ENCODE assay signal across 8 cellular contexts in the genomic region with DNA sequence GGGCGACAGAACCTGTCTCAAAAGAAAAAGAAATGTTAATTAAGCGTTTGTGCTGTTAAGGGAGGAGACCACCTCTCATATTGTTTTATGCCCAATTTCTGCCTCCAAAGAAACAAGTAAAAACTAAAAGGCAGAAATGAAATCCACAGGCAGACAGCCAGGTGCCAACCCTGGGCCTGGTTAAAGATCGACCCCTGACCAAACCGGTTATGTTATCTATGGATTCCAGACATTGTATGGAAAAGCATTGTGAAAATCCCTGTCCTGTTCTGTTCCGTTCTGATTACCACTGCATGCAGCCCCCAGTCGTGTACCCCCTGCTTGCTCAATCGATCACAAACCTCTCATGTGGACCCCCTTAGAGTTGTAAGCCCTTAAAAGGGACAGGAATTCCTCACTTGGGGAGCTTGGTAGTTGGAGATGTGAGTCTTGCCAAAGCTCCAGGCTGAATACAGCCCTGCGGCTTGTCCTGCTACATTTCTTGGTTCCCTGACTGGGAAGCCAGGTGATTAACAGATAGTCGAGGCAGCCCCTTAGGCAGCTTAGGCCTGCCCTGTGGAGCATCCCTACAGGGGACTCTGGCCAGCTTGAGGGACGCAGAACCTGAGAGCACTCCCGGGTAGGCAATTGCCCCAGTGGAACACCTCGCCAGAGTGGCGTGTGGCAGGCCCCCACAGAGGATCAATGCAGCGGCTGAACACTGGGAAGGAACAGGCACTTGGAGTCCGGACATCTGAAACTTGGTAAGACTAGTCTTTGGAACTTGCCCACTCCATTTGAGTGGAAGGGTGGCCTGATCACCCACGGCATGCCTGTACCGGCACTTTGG. TPM values are rescaled to one million over a fixed set of nuclear protein-coding genes. Genes with fewer than 3 reads are reported as not detected.
DNase-seq lines count a peak whose midpoint lies in the region; ATAC-seq and TF ChIP-seq lines count a peak whose summit lies in the region.

No MANE protein-coding gene starts in this region.

- no peaks in the 10 kb centered on the region for H3K9me3 Mint-ChIP-seq in chondrocyte (ENCODE audit: low read depth)
- no peaks in the 10 kb centered on the region for H3K9me3 Mint-ChIP-seq in natural killer cell treated with Interleukin-12 subunit alpha and Interleukin-12 subunit beta and Interleukin-15 and Interleukin-18, amount 100 ng/mL, for 72 hours

- in situ Hi-C loops in KBM-7 (cut with MboI; ENCODE audit: low pct_unique_long_range_greater_than_20kb, low sequenced_read_pairs): no loop called here

- H3K4me3 Mint-ChIP-seq in chondrocyte (ENCODE audit: unreplicated experiment): peak overlapping the region; percentile 94
- peak overlapping the region; percentile 97 for H3K4me3 Mint-ChIP-seq in natural killer cell treated with Interleukin-12 subunit alpha and Interleukin-12 subunit beta and Interleukin-15 and Interleukin-18, amount 100 ng/mL, for 72 hours

- no peaks in the 10 kb centered on the region; the same call in 1 of the 2 replicates for H3K9me3 ChIP-seq in AG04450 (ENCODE audit: control insufficient read depth, insufficient read depth, low read length)

- peak overlapping the region; percentile 37 for H3K4me3 ChIP-seq in AG04450 (ENCODE audit: low read depth, low read length)
- peak overlapping the region; percentile 90 for H3K4me3 ChIP-seq in Jurkat, Clone E6-1 (ENCODE audit: low read length)

- peaks cover 3% of the 10 kb centered on the region for H3K36me3 Mint-ChIP-seq in chondrocyte (ENCODE audit: low read depth)
- peaks cover 10% of the 10 kb centered on the region for H3K36me3 Mint-ChIP-seq in natural killer cell treated with Interleukin-12 subunit alpha and Interleukin-12 subunit beta and Interleukin-15 and Interleukin-18, amount 100 ng/mL, for 72 hours

- H3K27me3 ChIP-seq in AG04450 (ENCODE audit: control insufficient read depth, insufficient read depth, low read length): no peaks in the 10 kb centered on the region

- POLR2A ChIA-PET in AG04450 (lab: Yijun Ruan, JAX): interaction anchor here (0.6 to 1.1 kb wide), 4 partner anchors 11 to 46 kb away, joined by 3 to 8 read pairs (median 5); a partner anchor contains a TSS

- DNase-seq in AG04450 (ENCODE audit: low read depth, low spot score) (no peak), chondrocyte (ENCODE audit: low spot score) (no peak), pons (ENCODE audit: low spot score) (no peak), KBM-7 (no peak), cerebellum (ENCODE audit: low spot score) (no peak)
- no peak for DNase-seq in Jurkat, Clone E6-1 (ENCODE audit: low read depth, low spot score)
- no peak for DNase-seq in natural killer cell treated with Interleukin-12 subunit alpha and Interleukin-12 subunit beta and Interleukin-15 and Interleukin-18, amount 100 ng/mL, for 72 hours (ENCODE audit: low spot score)

- no peaks in the 10 kb centered on the region for H3K27me3 Mint-ChIP-seq in chondrocyte (ENCODE audit: low read depth)
- H3K27me3 Mint-ChIP-seq in natural killer cell treated with Interleukin-12 subunit alpha and Interleukin-12 subunit beta and Interleukin-15 and Interleukin-18, amount 100 ng/mL, for 72 hours: no peaks in the 10 kb centered on the region

- CTCF ChIA-PET in AG04450 (lab: Charles Lee): no interaction called here

- no peak overlapping the region for H3K27ac ChIP-seq in AG04450 (ENCODE audit: low read depth, low read length)

- no peak for ATAC-seq in natural killer cell treated with Interleukin-12 subunit alpha and Interleukin-12 subunit beta and Interleukin-15 and Interleukin-18, amount 100 ng/mL, for 72 hours
- no peak for ATAC-seq in GM19455 (IDR thresholded peaks at IDR 0.05; ENCODE audit: unreplicated experiment)

- peak overlapping the region; percentile 87 for H3K27ac Mint-ChIP-seq in chondrocyte (ENCODE audit: unreplicated experiment)
- peak overlapping the region; percentile 85 to 95 for H3K27ac Mint-ChIP-seq in natural killer cell treated with Interleukin-12 subunit alpha and Interleukin-12 subunit beta and Interleukin-15 and Interleukin-18, amount 100 ng/mL, for 72 hours

- no peak for TF ChIP-seq CTCF in AG04450 (IDR thresholded peaks at IDR 0.05; ENCODE audit: low read depth, low read length)
- no peak for TF ChIP-seq CTCF in chondrocyte (IDR thresholded peaks at IDR 0.05)

- peaks cover 36% of the 10 kb centered on the region for H3K4me1 Mint-ChIP-seq in chondrocyte (ENCODE audit: low read depth)
- peaks cover 41 to 47% of the 10 kb centered on the region in 2 donors for H3K4me1 Mint-ChIP-seq in natural killer cell treated with Interleukin-12 subunit alpha and Interleukin-12 subunit beta and Interleukin-15 and Interleukin-18, amount 100 ng/mL, for 72 hours (ENCODE audit: low read depth in 2 of 2)

RNA-seq across cellular contexts. Expression of a gene that starts 0.7 kb away (rescaled TPM):
- polyA plus RNA-seq in AG04450 (2011; rRNA removed): 2.8 and 2.9 TPM in 2 replicates
- 3.7 and 8.7 TPM in 2 replicates for polyA minus RNA-seq in AG04450 (2011; rRNA and poly(A)+ RNA removed)
- polyA plus RNA-seq in Jurkat, Clone E6-1 (2012; ENCODE audit: insufficient read depth, insufficient read length): 8.3 TPM
- total RNA-seq in chondrocyte: 3.6 to 5.5 TPM (median 3.7 TPM) in 3 replicates
- 10 to 100 TPM in 1 of 2 donors, 1 to 10 TPM in 1; 6.8 to 10.9 TPM for total RNA-seq in natural killer cell treated with Interleukin-12 subunit alpha and Interleukin-12 subunit beta and Interleukin-15 and Interleukin-18, amount 100 ng/mL, for 72 hours
- 13.2 TPM for total RNA-seq in cerebellum

RNA-seq across cellular contexts. Expression of a gene that starts 14.6 kb away (rescaled TPM):
- 5.7 TPM in 2 replicates for polyA plus RNA-seq in AG04450 (2011; rRNA removed)
- polyA minus RNA-seq in AG04450 (2011; rRNA and poly(A)+ RNA removed): 16.0 and 22.5 TPM in 2 replicates
- 5.1 TPM for polyA plus RNA-seq in Jurkat, Clone E6-1 (2012; ENCODE audit: insufficient read depth, insufficient read length)
- total RNA-seq in chondrocyte (6.9 to 14.5 TPM (median 8.0 TPM) in 3 replicates), cerebellum (28.8 TPM)
- 10 to 100 TPM; 19.2 to 43.2 TPM for total RNA-seq in natural killer cell treated with Interleukin-12 subunit alpha and Interleukin-12 subunit beta and Interleukin-15 and Interleukin-18, amount 100 ng/mL, for 72 hours

RNA-seq across cellular contexts. Expression of a gene that starts 34.2 kb away (rescaled TPM):
- polyA plus RNA-seq in AG04450 (2011; rRNA removed): 15.7 and 18.3 TPM in 2 replicates
- polyA minus RNA-seq in AG04450 (2011; rRNA and poly(A)+ RNA removed): 33.6 and 42.5 TPM in 2 replicates
- 8.6 TPM for polyA plus RNA-seq in Jurkat, Clone E6-1 (2012; ENCODE audit: insufficient read depth, insufficient read length)
- total RNA-seq in chondrocyte: 27.1 to 39.9 TPM (median 30.8 TPM) in 3 replicates
- total RNA-seq in natural killer cell treated with Interleukin-12 subunit alpha and Interleukin-12 subunit beta and Interleukin-15 and Interleukin-18, amount 100 ng/mL, for 72 hours: 10 to 100 TPM; 34.5 to 72.5 TPM
- 53.4 TPM for total RNA-seq in cerebellum

RNA-seq across cellular contexts. Expression of a gene that starts 46.0 kb away (rescaled TPM):
- 7.5 and 9.8 TPM in 2 replicates for polyA plus RNA-seq in AG04450 (2011; rRNA removed)
- polyA minus RNA-seq in AG04450 (2011; rRNA and poly(A)+ RNA removed): 7.4 and 14.8 TPM in 2 replicates
- 6.2 TPM for polyA plus RNA-seq in Jurkat, Clone E6-1 (2012; ENCODE audit: insufficient read depth, insufficient read length)
- total RNA-seq in chondrocyte: 9.8 to 14.7 TPM (median 10.7 TPM) in 3 replicates
- 10 to 100 TPM; 19.4 to 20.1 TPM for total RNA-seq in natural killer cell treated with Interleukin-12 subunit alpha and Interleukin-12 subunit beta and Interleukin-15 and Interleukin-18, amount 100 ng/mL, for 72 hours
- total RNA-seq in cerebellum: 58.6 TPM
